In the genomic region with DNA sequence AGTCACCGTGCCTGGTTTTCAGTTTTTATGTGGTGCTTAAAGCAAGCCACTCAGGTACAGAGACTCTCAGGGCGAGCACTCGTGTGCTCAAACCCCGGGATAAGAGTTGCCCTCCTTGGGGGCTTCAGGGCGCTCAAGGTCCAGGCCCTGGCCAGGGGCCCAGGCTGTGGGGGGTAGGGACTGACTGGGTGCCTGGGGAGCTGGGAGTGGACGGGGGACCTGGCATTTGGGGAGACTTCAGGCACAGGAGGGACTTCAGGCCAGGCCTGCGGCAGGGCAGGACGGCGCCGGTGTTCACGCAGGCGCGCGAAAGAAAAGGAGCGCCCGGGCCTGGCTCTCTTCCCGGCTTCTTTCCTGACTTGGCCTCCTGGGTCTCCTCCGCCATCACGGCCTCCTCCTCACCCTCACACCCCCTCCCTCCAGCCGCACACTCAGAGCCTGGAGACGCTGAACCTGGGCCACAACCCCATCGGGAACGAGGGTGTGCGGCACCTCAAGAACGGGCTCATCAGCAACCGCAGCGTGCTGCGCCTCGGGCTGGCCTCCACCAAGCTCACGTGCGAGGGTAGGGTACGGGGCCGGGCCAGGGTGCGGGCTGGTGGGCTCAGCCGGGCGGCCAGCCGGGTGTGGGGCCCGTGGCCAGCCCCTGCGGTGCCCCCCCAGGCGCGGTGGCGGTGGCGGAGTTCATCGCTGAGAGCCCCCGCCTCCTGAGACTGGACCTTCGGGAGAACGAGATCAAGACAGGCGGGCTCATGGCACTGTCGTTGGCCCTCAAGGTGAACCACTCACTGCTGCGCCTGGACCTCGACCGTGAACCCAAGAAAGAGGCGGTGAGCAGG, we compare ENCODE assay signal across 20 cellular contexts. TPM values are rescaled to one million over a fixed set of nuclear protein-coding genes. Genes with fewer than 3 reads are reported as not detected.
DNase-seq lines count a peak whose midpoint lies in the region; ATAC-seq and TF ChIP-seq lines count a peak whose summit lies in the region.
"Had no signal": no experiment of that assay in that cellular context is flagged by ENCODE, and none has a peak within 500 bp of the region (broad histone marks: within the 10 kb centered on the region; RNA-seq: fewer than 3 reads in every experiment).

No MANE protein-coding gene starts in this region.

- H3K9me3 ChIP-seq in BE2C (no peaks in the 10 kb centered on the region), T-helper 17 cell (ENCODE audit: control insufficient read depth, low read length, poor library complexity, severe bottlenecking) (no peaks in the 10 kb centered on the region), tibial nerve (no peaks in the 10 kb centered on the region), body of pancreas (no peaks in the 10 kb centered on the region)

- H3K27me3 Mint-ChIP-seq in T-helper 17 cell: no peaks in the 10 kb centered on the region
- peaks cover 2% of the 10 kb centered on the region for H3K27me3 Mint-ChIP-seq in nephron progenitor cell (ENCODE audit: low read depth, poor library complexity)
- H3K27me3 Mint-ChIP-seq: B cell; CD4-positive, CD25-positive, alpha-beta regulatory T cell; CD8-positive, alpha-beta memory T cell; IgD-negative memory B cell had no signal

- WGBS in tibial nerve, 2 donors: 93 to 94% methylated on average over 38 to 53 of the region's 53 CpGs
- 96 to 97% methylated on average over 31 to 50 of the region's 53 CpGs for WGBS in body of pancreas, 2 donors

- TF ChIP-seq CTCF in BE2C (IDR thresholded peaks at IDR 0.05; ENCODE audit: low read depth, low read length) (no peak), GM13977 (IDR thresholded peaks at IDR 0.05; ENCODE audit: extremely low read depth, insufficient read depth, missing control alignments) (no peak), nephron progenitor cell (IDR thresholded peaks at IDR 0.05) (no peak), tibial nerve (IDR thresholded peaks at IDR 0.05) (no peak), body of pancreas (IDR thresholded peaks at IDR 0.05) (no peak)

- in situ Hi-C loops in GM13977 (cut with MboI; ENCODE audit: low pct_unique_long_range_greater_than_20kb, low sequenced_read_pairs, unreplicated experiment): no loop called here

- TF ChIP-seq POLR2A in tibial nerve (IDR thresholded peaks at IDR 0.05): no peak
- TF ChIP-seq POLR2A in body of pancreas (IDR thresholded peaks at IDR 0.05): no peak

- no peak for TF ChIP-seq EP300 in tibial nerve (IDR thresholded peaks at IDR 0.05)

- H3K9me3 Mint-ChIP-seq in nephron progenitor cell: no peaks in the 10 kb centered on the region
- H3K9me3 Mint-ChIP-seq: CD4-positive, CD25-positive, alpha-beta regulatory T cell; CD8-positive, alpha-beta memory T cell; IgD-negative memory B cell had no signal

- H3K4me3 Mint-ChIP-seq in T-helper 17 cell: no peak overlapping the region
- no peak overlapping the region for H3K4me3 Mint-ChIP-seq in nephron progenitor cell
- H3K4me3 Mint-ChIP-seq: B cell; CD4-positive, CD25-positive, alpha-beta regulatory T cell; CD8-positive, alpha-beta memory T cell; IgD-negative memory B cell had no signal

- H3K27ac Mint-ChIP-seq in T-helper 17 cell: peak overlapping the region; percentile 8
- peak overlapping the region; percentile 66 for H3K27ac Mint-ChIP-seq in nephron progenitor cell
- H3K27ac Mint-ChIP-seq: B cell; CD4-positive, CD25-positive, alpha-beta regulatory T cell; CD8-positive, alpha-beta memory T cell had no signal

- no peak overlapping the region for H3K27ac ChIP-seq in tibial nerve
- H3K27ac ChIP-seq in body of pancreas: no peak overlapping the region
- H3K27ac ChIP-seq: GM23248 had no signal

- intact Hi-C loops in body of pancreas (cut with DNase I): no loop called here

- H3K4me1 Mint-ChIP-seq in T-helper 17 cell (peaks cover 12% of the 10 kb centered on the region), nephron progenitor cell (peaks cover 35% of the 10 kb centered on the region)
- H3K4me1 Mint-ChIP-seq: B cell, IgD-negative memory B cell had no signal

- no peak for ATAC-seq in T-helper 17 cell
- ATAC-seq in body of pancreas: no peak
- no peak for ATAC-seq in GM21447 (IDR thresholded peaks at IDR 0.05; ENCODE audit: unreplicated experiment)
- ATAC-seq in HG03460 (IDR thresholded peaks at IDR 0.05; ENCODE audit: unreplicated experiment): no peak

- no peak overlapping the region for H3K4me3 ChIP-seq in BE2C (ENCODE audit: low read depth, low read length)
- no peak overlapping the region for H3K4me3 ChIP-seq in tibial nerve
- no peak overlapping the region for H3K4me3 ChIP-seq in body of pancreas
- H3K4me3 ChIP-seq: GM23248 had no signal

- H3K27me3 ChIP-seq in BE2C (no peaks in the 10 kb centered on the region), tibial nerve (no peaks in the 10 kb centered on the region), body of pancreas (no peaks in the 10 kb centered on the region)

- H3K4me1 ChIP-seq in BE2C (no peaks in the 10 kb centered on the region), tibial nerve (no peaks in the 10 kb centered on the region), body of pancreas (no peaks in the 10 kb centered on the region)

- peaks cover 50% of the 10 kb centered on the region for H3K36me3 ChIP-seq in BE2C
- peaks cover 2 to 94% (median 21%) of the 10 kb centered on the region in 3 donors for H3K36me3 ChIP-seq in tibial nerve
- H3K36me3 ChIP-seq in body of pancreas (replicated peaks in 1 of 2; ENCODE audit: insufficient read depth in 1 of 2, low read depth in 2 of 2): peaks cover 4 to 7% of the 10 kb centered on the region in 2 donors

- DNase-seq in BE2C (peak; percentile 6), GM13977 (ENCODE audit: low spot score) (peak; percentile 20), T-helper 17 cell (no peak), nephron progenitor cell (no peak), tibial nerve (ENCODE audit: low spot score in 2 of 2) (no peak), body of pancreas (no peak)
- DNase-seq: 8988T; C1 segment of cervical spinal cord; CD4-positive, CD25-positive, alpha-beta regulatory T cell; CD8-positive, alpha-beta memory T cell; COR-L47; DMS 273 treated with DMSO at 0.1 percent for 48 hours; EL; GM23248; HCEC 1CT; KG1 had no signal

- H3K36me3 Mint-ChIP-seq in T-helper 17 cell (ENCODE audit: low read depth) (peaks cover 3% of the 10 kb centered on the region), nephron progenitor cell (ENCODE audit: low read depth) (peaks cover 25% of the 10 kb centered on the region)
- H3K36me3 Mint-ChIP-seq: IgD-negative memory B cell had no signal

RNA-seq across cellular contexts. Expression of a gene that starts 16.1 kb away (rescaled TPM):
- 0.17 TPM for polyA plus RNA-seq in BE2C (2012; ENCODE audit: insufficient read depth, insufficient read length, low read depth)
- total RNA-seq in T-helper 17 cell: under 1 TPM; 0.57 to 0.97 TPM
- 1 to 10 TPM in 1 of 4 donors, not detected in 3; 1.2 TPM for total RNA-seq in tibial nerve
- total RNA-seq in body of pancreas: not detected
- polyA plus RNA-seq: GM23248, IgD-negative memory B cell had no signal

RNA-seq across cellular contexts. Expression of a gene that starts 33.4 kb away (rescaled TPM):
- polyA plus RNA-seq in BE2C (2012; ENCODE audit: insufficient read depth, insufficient read length, low read depth): 26.1 TPM
- total RNA-seq in T-helper 17 cell (10 to 100 TPM; 47.5 to 61.2 TPM), tibial nerve (10 to 100 TPM; 13.5 to 52.9 (median 29.1) TPM), body of pancreas (1 to 10 TPM in 1 of 2 donors, not detected in 1; 8.3 TPM)

RNA-seq across cellular contexts. Expression of a gene that starts 33.9 kb away (rescaled TPM):
- 12.6 TPM for polyA plus RNA-seq in BE2C (2012; ENCODE audit: insufficient read depth, insufficient read length, low read depth)
- 10 to 100 TPM; 12.9 to 15.2 TPM for total RNA-seq in T-helper 17 cell
- 10 to 100 TPM; 12.0 to 42.0 (median 23.7) TPM for total RNA-seq in tibial nerve
- total RNA-seq in body of pancreas: 10 to 100 TPM in 1 of 2 donors, 1 to 10 TPM in 1; 4.9 to 12.5 TPM

RNA-seq across cellular contexts. Expression of a gene that starts 51.7 kb away (rescaled TPM):
- polyA plus RNA-seq in BE2C (2012; ENCODE audit: insufficient read depth, insufficient read length, low read depth): 59.0 TPM
- total RNA-seq in T-helper 17 cell (10 to 100 TPM; 15.2 to 20.9 TPM), tibial nerve (10 to 100 TPM; 22.1 to 44.1 (median 33.5) TPM), body of pancreas (10 to 100 TPM; 16.6 to 49.8 TPM)

Comparison
In these comparisons a context has a peak if more than half of its experiments do, and no peak if none do; other contexts are left out.
1. DNase-seq: peak in BE2C (single experiment) and GM13977 (single experiment); none in T-helper 17 cell (0 of 3), nephron progenitor cell (single experiment), tibial nerve (0 of 2) and body of pancreas (0 of 4).